8 cellular contexts compared by ENCODE assay signal in genomic region chr5:10607023-10607665, GRCh38. TPM values are rescaled to one million over a fixed set of nuclear protein-coding genes. Genes with fewer than 3 reads are reported as not detected.
DNase-seq lines count a peak whose midpoint lies in the region; ATAC-seq lines count a peak whose summit lies in the region.

No MANE protein-coding gene starts in this region.

- H3K27ac Mint-ChIP-seq in CD4-positive, CD25-positive, alpha-beta regulatory T cell = peak overlapping the region in 1 of 3 donors; percentile 77
- H3K27ac Mint-ChIP-seq in effector memory CD8-positive, alpha-beta T cell = no peak overlapping the region

- peak in 1 of 3 donors; percentile 64 for DNase-seq in CD4-positive, CD25-positive, alpha-beta regulatory T cell
- DNase-seq in NCI-H82 treated with DMSO at 0.1 percent for 48 hours (lab: John Stamatoyannopoulos, UW; ENCODE audit: unreplicated experiment) (peak; percentile 25), neuronal stem cell (ENCODE audit: low spot score) (no peak), RKO (ENCODE audit: low spot score) (no peak), activated gamma-delta T cell treated with Interleukin-2 at 50 U/mL for 16 hours (no peak)
- DNase-seq in effector memory CD8-positive, alpha-beta T cell = no peak

- no peak overlapping the region for H3K4me2 ChIP-seq in neuronal stem cell (ENCODE audit: insufficient read depth, low read length, poor library complexity, severe bottlenecking)

- H3K79me1 ChIP-seq in neuronal stem cell (ENCODE audit: low read depth, low read length) = no peaks in the 10 kb centered on the region

- no peak overlapping the region for H3K14ac ChIP-seq in neuronal stem cell (ENCODE audit: low read length)

- H2BK15ac ChIP-seq in neuronal stem cell (ENCODE audit: low read length) = no peak overlapping the region

- no peaks in the 10 kb centered on the region for H3K36me3 ChIP-seq in CD4-positive, CD25-positive, alpha-beta regulatory T cell (ENCODE audit: control insufficient read depth, insufficient read depth, low read length)
- no peaks in the 10 kb centered on the region for H3K36me3 ChIP-seq in neuronal stem cell (replicated peaks in 1 of 2; ENCODE audit: control insufficient read depth in 2 of 2, insufficient read depth in 2 of 2, low read length in 2 of 2)

- H3K9ac ChIP-seq in neuronal stem cell (ENCODE audit: low read depth, low read length, poor library complexity) = no peak overlapping the region

- H2BK12ac ChIP-seq in neuronal stem cell (ENCODE audit: low read length) = no peak overlapping the region

- H3K9me3 ChIP-seq in CD4-positive, CD25-positive, alpha-beta regulatory T cell (ENCODE audit: control insufficient read depth in 2 of 2, low read length in 2 of 2) = no peaks in the 10 kb centered on the region
- no peaks in the 10 kb centered on the region for H3K9me3 ChIP-seq in neuronal stem cell (replicated peaks in 1 of 2; ENCODE audit: control insufficient read depth in 2 of 2, insufficient read depth in 1 of 2, low read depth in 1 of 2, low read length in 2 of 2)

- H4K91ac ChIP-seq in neuronal stem cell (ENCODE audit: low read depth, low read length, poor library complexity) = no peak overlapping the region

- peak overlapping the region in 2 of 4 donors; percentile 50 to 72 for H3K4me3 Mint-ChIP-seq in CD4-positive, CD25-positive, alpha-beta regulatory T cell
- H3K4me3 Mint-ChIP-seq in effector memory CD8-positive, alpha-beta T cell = no peak overlapping the region

- peaks cover 6% of the 10 kb centered on the region for H3K4me1 ChIP-seq in CD4-positive, CD25-positive, alpha-beta regulatory T cell (ENCODE audit: control insufficient read depth, insufficient read depth, low read length, poor library complexity, severe bottlenecking)
- peaks cover 10% of the 10 kb centered on the region in 2 donors for H3K4me1 ChIP-seq in neuronal stem cell (ENCODE audit: control insufficient read depth in 2 of 2, insufficient read depth in 1 of 2, low read depth in 1 of 2, low read length in 2 of 2)

- WGBS in neuronal stem cell (ENCODE audit: extremely low coverage in 2 of 2, insufficient read length in 2 of 2, insufficient replicate concordance in 1 of 2), 2 donors = no CpG with 5 or more reads among the region's 13 CpGs

- H3K4me1 Mint-ChIP-seq in CD4-positive, CD25-positive, alpha-beta regulatory T cell = peaks cover 9 to 20% (median 19%) of the 10 kb centered on the region in 4 donors
- no peaks in the 10 kb centered on the region for H3K4me1 Mint-ChIP-seq in effector memory CD8-positive, alpha-beta T cell (ENCODE audit: low read depth in 2 of 2)

- H3K27me3 ChIP-seq in CD4-positive, CD25-positive, alpha-beta regulatory T cell (ENCODE audit: control insufficient read depth, insufficient read depth, low read length) = no peaks in the 10 kb centered on the region
- H3K27me3 ChIP-seq in neuronal stem cell (ENCODE audit: control insufficient read depth in 3 of 3, insufficient read depth in 3 of 3, low read depth in 1 of 3, low read length in 3 of 3) = no peaks in the 10 kb centered on the region

- no peaks in the 10 kb centered on the region for H3K27me3 Mint-ChIP-seq in CD4-positive, CD25-positive, alpha-beta regulatory T cell
- peaks cover 9 to 18% of the 10 kb centered on the region in 2 donors for H3K27me3 Mint-ChIP-seq in effector memory CD8-positive, alpha-beta T cell

- H3K4ac ChIP-seq in neuronal stem cell (ENCODE audit: low read length) = no peak overlapping the region

- peak overlapping the region; percentile 26 for H3K4me3 ChIP-seq in CD4-positive, CD25-positive, alpha-beta regulatory T cell (ENCODE audit: low read depth, low read length)
- no peak overlapping the region for H3K4me3 ChIP-seq in neuronal stem cell (ENCODE audit: low read length in 2 of 2)

- H2AK5ac ChIP-seq in neuronal stem cell (ENCODE audit: low read depth, low read length) = no peak overlapping the region

- no peaks in the 10 kb centered on the region for H3K36me3 Mint-ChIP-seq in CD4-positive, CD25-positive, alpha-beta regulatory T cell
- H3K36me3 Mint-ChIP-seq in effector memory CD8-positive, alpha-beta T cell (ENCODE audit: insufficient read depth) = peaks cover 3% of the 10 kb centered on the region

- no peak overlapping the region for H3K18ac ChIP-seq in neuronal stem cell (ENCODE audit: low read length)

- no peak overlapping the region for H2BK5ac ChIP-seq in neuronal stem cell (ENCODE audit: low read length)

- H3K9me3 Mint-ChIP-seq in CD4-positive, CD25-positive, alpha-beta regulatory T cell = peaks cover 0 to 1% (median 0%) of the 10 kb centered on the region in 7 donors
- no peaks in the 10 kb centered on the region for H3K9me3 Mint-ChIP-seq in effector memory CD8-positive, alpha-beta T cell

- no peak overlapping the region for H2BK120ac ChIP-seq in neuronal stem cell (ENCODE audit: low read depth, low read length)

- H2AFZ ChIP-seq in neuronal stem cell (ENCODE audit: low read length) = peak overlapping the region; percentile 48

- H3K27ac ChIP-seq in CD4-positive, CD25-positive, alpha-beta regulatory T cell (ENCODE audit: insufficient read depth, low read length, poor library complexity, severe bottlenecking) = no peak overlapping the region
- H3K27ac ChIP-seq in neuronal stem cell (replicated peaks; ENCODE audit: low read length) = no peak overlapping the region

- no peak overlapping the region for H4K8ac ChIP-seq in neuronal stem cell (ENCODE audit: low read depth, low read length)

- H3K23ac ChIP-seq in neuronal stem cell (ENCODE audit: low read depth, low read length, poor library complexity) = no peak overlapping the region

- ATAC-seq in CD4-positive, CD25-positive, alpha-beta regulatory T cell (ENCODE audit: low read depth in 2 of 2) = peak; percentile 39 to 50
- ATAC-seq in GM19035 (IDR thresholded peaks at IDR 0.05; ENCODE audit: unreplicated experiment) = peak; percentile 83
- peak; percentile 90 for ATAC-seq in HG03097 (IDR thresholded peaks at IDR 0.05; ENCODE audit: low FRiP score, unreplicated experiment)
- peak; percentile 33 for ATAC-seq in effector memory CD8-positive, alpha-beta T cell (replicated peaks)

RNA-seq across cellular contexts. Expression of gene ANKRD33B, which starts 43.3 kb away (rescaled TPM):
- 6.6 TPM for total RNA-seq in CD4-positive, CD25-positive, alpha-beta regulatory T cell
- under 1 TPM; 0.25 to 0.35 (median 0.32) TPM for polyA plus RNA-seq in CD4-positive, CD25-positive, alpha-beta regulatory T cell
- 4.1 TPM for polyA plus RNA-seq in neuronal stem cell (2013, experiment 1 of 2)
- polyA plus RNA-seq in neuronal stem cell (2013, experiment 2 of 2) = 4.5 TPM

Comparison
In these comparisons a context has a peak if more than half of its experiments do, and no peak if none do; other contexts are left out.
1. ATAC-seq: peak in every context shown above with its lines; median percentile 90 in HG03097; 83 in GM19035; 44 in CD4-positive, CD25-positive, alpha-beta regulatory T cell; 33 in effector memory CD8-positive, alpha-beta T cell.